ENCODE assay signal across 8 cellular contexts in the genomic region with DNA sequence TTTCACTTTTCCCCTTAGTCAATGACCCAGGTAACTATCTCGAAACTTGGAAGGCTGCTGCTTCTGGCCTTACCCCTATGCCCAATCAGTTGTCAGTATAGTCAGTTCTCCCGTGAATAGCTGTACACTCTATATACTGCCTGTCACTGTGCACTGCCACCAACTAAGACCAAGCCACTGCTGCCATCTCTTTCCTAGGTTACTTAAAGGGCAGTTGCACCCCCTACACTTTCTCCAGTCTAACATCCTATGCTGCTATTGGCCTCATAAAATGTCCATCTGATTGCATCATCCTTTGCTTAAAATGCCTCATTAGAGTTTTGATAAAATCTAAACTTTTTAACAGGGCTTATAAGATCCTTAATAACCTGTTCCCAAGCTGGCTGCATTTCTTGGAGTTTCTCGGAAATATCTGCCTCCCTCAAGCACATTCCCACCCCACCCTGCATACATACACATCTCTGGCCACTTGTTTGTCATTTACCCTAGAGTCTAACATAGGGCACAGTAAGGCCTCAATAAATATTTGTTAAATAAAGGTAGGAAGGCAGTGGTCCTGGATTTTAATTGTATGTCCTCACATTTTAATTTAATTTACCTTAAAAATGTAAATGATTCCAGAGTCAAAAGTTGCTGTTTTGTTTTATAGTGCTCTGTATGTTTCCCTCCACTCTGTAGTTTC. TPM values are rescaled to one million over a fixed set of nuclear protein-coding genes. Genes with fewer than 3 reads are reported as not detected.
A peak's percentile ranks its signal among the peaks of the same experiment; 100 is the strongest.
DNase-seq lines count a peak whose midpoint lies in the region; ATAC-seq and TF ChIP-seq lines count a peak whose summit lies in the region.
"Had no signal": no experiment of that assay in that cellular context is flagged by ENCODE, and none has a peak within 500 bp of the region (broad histone marks: within the 10 kb centered on the region; RNA-seq: fewer than 3 reads in every experiment).

No MANE protein-coding gene starts in this region.

- peak; percentile 48 for ATAC-seq in GM19023 (IDR thresholded peaks at IDR 0.05; ENCODE audit: unreplicated experiment)
- ATAC-seq in HG03108 (IDR thresholded peaks at IDR 0.05; ENCODE audit: unreplicated experiment): peak; percentile 47
- ATAC-seq in activated T-helper 17 cell treated with anti-CD3 and anti-CD28 coated beads, Interleukin-2, amount 50 U/mL, for 72 hours (replicated peaks): peak; percentile 43

- no peak overlapping the region for H4K91ac ChIP-seq in H9 (ENCODE audit: insufficient read length, low read depth, low read length)

- H3K4me3 Mint-ChIP-seq in activated T-helper 17 cell treated with anti-CD3 and anti-CD28 coated beads, Interleukin-2, amount 50 U/mL, for 72 hours: peak overlapping the region; percentile 79
- H3K4me3 Mint-ChIP-seq in H9: no peak overlapping the region

- H3K36me3 ChIP-seq in prostate gland: no peaks in the 10 kb centered on the region

- H3K14ac ChIP-seq in H9 (ENCODE audit: insufficient read depth, low read length): no peak overlapping the region

- 75% methylated on average over 3 of the region's 3 CpGs for WGBS in prostate gland
- WGBS in H9 (ENCODE audit: extremely low coverage, insufficient read length, low lambda C conversion rate): no CpG with 5 or more reads among the region's 3 CpGs

- no peaks in the 10 kb centered on the region for H4K20me1 ChIP-seq in H9 (ENCODE audit: control insufficient read depth, insufficient read depth, insufficient read length)

- H3T11ph ChIP-seq in H9 (ENCODE audit: low read length): no peak overlapping the region

- H3K4me2 ChIP-seq in H9 (ENCODE audit: insufficient read depth, insufficient read length, low read length): no peak overlapping the region

- no peaks in the 10 kb centered on the region for H3K9me3 ChIP-seq in prostate gland
- no peaks in the 10 kb centered on the region for H3K9me3 ChIP-seq in H9 (ENCODE audit: control insufficient read depth, low read depth, low read length)

- H2AFZ ChIP-seq in H9 (ENCODE audit: low read length): no peak overlapping the region

- no peak overlapping the region for H2BK15ac ChIP-seq in H9 (ENCODE audit: low read depth, low read length)

- H2AK5ac ChIP-seq in H9 (ENCODE audit: insufficient read length, low read length): no peak overlapping the region

- TF ChIP-seq CTCF in prostate gland (IDR thresholded peaks at IDR 0.05) (no peak), H9 (conservative IDR thresholded peaks at IDR 0.05) (no peak)

- H3K27me3 ChIP-seq in prostate gland (replicated peaks; ENCODE audit: insufficient read depth) (no peaks in the 10 kb centered on the region), H9 (ENCODE audit: insufficient read depth, low read length) (no peaks in the 10 kb centered on the region)

- H4K8ac ChIP-seq in H9 (replicated peaks; ENCODE audit: insufficient read length, low read depth, low read length): no peak overlapping the region

- no peaks in the 10 kb centered on the region for H3K27me3 Mint-ChIP-seq in activated T-helper 17 cell treated with anti-CD3 and anti-CD28 coated beads, Interleukin-2, amount 50 U/mL, for 72 hours
- H3K27me3 Mint-ChIP-seq in H9 (ENCODE audit: low read depth): no peaks in the 10 kb centered on the region

- no peak overlapping the region for H2BK20ac ChIP-seq in H9 (ENCODE audit: low read depth, low read length, poor library complexity, severe bottlenecking)

- intact Hi-C loops in prostate gland (cut with DNase I): no loop called here

- no peak overlapping the region for H4K5ac ChIP-seq in H9 (ENCODE audit: insufficient read length, low read depth, low read length)

- no peak for TF ChIP-seq POLR2A in prostate gland (IDR thresholded peaks at IDR 0.05)

- H3K4ac ChIP-seq in H9 (ENCODE audit: low read depth, low read length): no peak overlapping the region

- H3K4me1 ChIP-seq in prostate gland (replicated peaks): peaks cover 4% of the 10 kb centered on the region
- H3K4me1 ChIP-seq in H9 (ENCODE audit: insufficient read depth, low read length): peaks cover 5% of the 10 kb centered on the region

- DNase-seq in prostate gland (ENCODE audit: low spot score) (no peak), DMS79 (lab: John Stamatoyannopoulos, UW) (no peak), COR-L47 (lab: John Stamatoyannopoulos, UW) (no peak), H9 (no peak)
- DNase-seq: MV-4-11 had no signal

- H3K79me1 ChIP-seq in H9 (ENCODE audit: insufficient read depth, low read depth, low read length, poor library complexity, severe bottlenecking): no peaks in the 10 kb centered on the region

- peaks cover 67% of the 10 kb centered on the region for H3K36me3 Mint-ChIP-seq in activated T-helper 17 cell treated with anti-CD3 and anti-CD28 coated beads, Interleukin-2, amount 50 U/mL, for 72 hours (ENCODE audit: low read depth)
- no peaks in the 10 kb centered on the region for H3K36me3 Mint-ChIP-seq in H9 (ENCODE audit: insufficient read depth in 1 of 3, low read depth in 3 of 3)

- no peak overlapping the region for H2BK5ac ChIP-seq in H9 (ENCODE audit: insufficient read length, low read length)

- H3K23me2 ChIP-seq in H9 (ENCODE audit: insufficient read length, low read depth, low read length, poor library complexity, severe bottlenecking): no peaks in the 10 kb centered on the region

- H3K4me1 Mint-ChIP-seq in activated T-helper 17 cell treated with anti-CD3 and anti-CD28 coated beads, Interleukin-2, amount 50 U/mL, for 72 hours: peaks cover 73% of the 10 kb centered on the region
- peaks cover 59 to 60% of the 10 kb centered on the region in 2 experiments for H3K4me1 Mint-ChIP-seq in H9

- H2BK12ac ChIP-seq in H9 (ENCODE audit: insufficient read length, low read depth, low read length): no peak overlapping the region

- no peaks in the 10 kb centered on the region for H3K79me2 ChIP-seq in H9 (ENCODE audit: insufficient read depth, low read length)

- H3K27ac ChIP-seq in prostate gland: peak overlapping the region; percentile 0 to 51
- no peak overlapping the region for H3K27ac ChIP-seq in H9 (ENCODE audit: insufficient read length, low read depth, low read length)

- H3K18ac ChIP-seq in H9 (ENCODE audit: insufficient read length, low read depth, low read length): no peak overlapping the region

- H2BK120ac ChIP-seq in H9 (ENCODE audit: low read depth, low read length, poor library complexity, severe bottlenecking): no peak overlapping the region

- peak overlapping the region; percentile 88 for H3K27ac Mint-ChIP-seq in activated T-helper 17 cell treated with anti-CD3 and anti-CD28 coated beads, Interleukin-2, amount 50 U/mL, for 72 hours
- peak overlapping the region in 1 of 3 experiments; percentile 75; a peak in 2 of 7 replicates for H3K27ac Mint-ChIP-seq in H9

- H3K9me3 Mint-ChIP-seq in activated T-helper 17 cell treated with anti-CD3 and anti-CD28 coated beads, Interleukin-2, amount 50 U/mL, for 72 hours: no peaks in the 10 kb centered on the region
- no peaks in the 10 kb centered on the region for H3K9me3 Mint-ChIP-seq in H9

- H3K4me3 ChIP-seq in prostate gland: no peak overlapping the region

- no peak overlapping the region for H3K9ac ChIP-seq in H9 (ENCODE audit: extremely low read depth, insufficient read length, low read length)

- H3K23ac ChIP-seq in H9 (ENCODE audit: insufficient read length, low read depth, low read length): no peak overlapping the region

- no peak overlapping the region for H3K56ac ChIP-seq in H9 (ENCODE audit: insufficient read length, low read depth, low read length)

RNA-seq across cellular contexts. Expression of gene TNFAIP8, which starts 32.7 kb away (rescaled TPM):
- total RNA-seq in activated T-helper 17 cell treated with anti-CD3 and anti-CD28 coated beads, Interleukin-2, amount 50 U/mL, for 72 hours: 100 to 1,000 TPM; 129 to 170 TPM
- 10 to 100 TPM; 21.6 to 40.0 TPM for total RNA-seq in prostate gland
- 7.3 and 8.1 TPM in 2 replicates for total RNA-seq in H9 (2021)
